Comparison of ENCODE assay signal across 8 cellular contexts in the genomic region with DNA sequence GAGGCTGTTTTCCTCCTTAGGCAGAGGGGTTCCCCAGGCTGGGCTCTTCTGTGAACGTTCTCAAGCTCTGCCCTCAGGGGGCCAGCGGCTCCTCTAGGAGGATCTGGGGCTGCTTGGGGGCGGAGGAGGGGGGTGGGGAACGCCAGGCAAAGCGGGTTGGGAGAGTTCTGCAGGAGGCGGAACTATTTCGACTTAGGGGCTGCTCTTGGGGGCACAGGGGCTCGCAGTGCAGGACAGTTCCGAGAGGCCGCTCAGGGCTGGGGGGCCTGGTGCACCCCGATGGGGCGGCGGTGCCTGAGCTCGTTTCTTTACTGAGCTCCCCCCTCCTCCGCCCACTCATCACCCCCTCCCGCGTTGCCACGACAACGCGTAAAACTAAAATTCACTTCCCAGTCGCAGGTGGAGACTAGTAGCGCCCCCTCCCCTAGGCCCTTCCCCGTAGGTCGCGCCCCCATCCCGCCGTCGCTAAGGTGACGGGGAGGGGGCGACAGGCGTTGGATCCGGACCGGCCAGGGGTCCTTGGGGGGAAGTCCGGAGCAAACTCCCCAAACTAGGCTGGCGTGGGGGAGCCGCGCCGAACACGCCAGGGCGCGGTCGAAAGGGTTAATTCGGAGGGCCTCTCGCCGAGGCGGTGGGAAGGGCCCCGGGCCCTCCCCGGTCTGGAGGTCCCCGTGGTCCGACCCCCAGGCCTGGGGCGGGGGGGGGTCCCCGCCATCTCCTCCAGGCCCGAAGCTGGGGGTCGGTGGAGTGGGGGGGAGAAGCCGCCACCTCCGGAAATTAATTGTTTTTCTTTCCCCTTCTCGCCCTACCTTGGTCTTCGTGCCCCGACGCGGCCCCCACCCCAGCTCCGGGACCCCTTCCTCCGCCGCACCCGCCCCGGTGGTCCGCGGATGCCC. TPM values are rescaled to one million over a fixed set of nuclear protein-coding genes. Genes with fewer than 3 reads are reported as not detected.
DNase-seq lines count a peak whose midpoint lies in the region; ATAC-seq lines count a peak whose summit lies in the region.

No MANE protein-coding gene starts in this region.

- peaks cover 60% of the 10 kb centered on the region for H3K27me3 Mint-ChIP-seq in central memory CD8-positive, alpha-beta T cell

- peak; percentile 26 for DNase-seq in stimulated activated CD4-positive, alpha-beta T cell treated with anti-CD3 and anti-CD28 coated beads, Interleukin-2, amount 100 ng/mL, for 4 hours (ENCODE audit: low read depth)
- no peak for DNase-seq in stimulated activated CD4-positive, alpha-beta T cell treated with anti-CD3 and anti-CD28 coated beads, Interleukin-2, amount 100 ng/mL, for 48 hours
- DNase-seq in central memory CD8-positive, alpha-beta T cell (ENCODE audit: low spot score in 2 of 2), result no peak
- DNase-seq in COLO829 (ENCODE audit: low spot score) (no peak), kidney tubule cell (ENCODE audit: low spot score) (no peak), NOMO-1 treated with dmso at 0.1 percent for 144 hours (lab: John Stamatoyannopoulos, UW; ENCODE audit: unreplicated experiment) (no peak)

- no peak for ATAC-seq in central memory CD8-positive, alpha-beta T cell (replicated peaks; ENCODE audit: extremely low read depth, poor library complexity, severe bottlenecking)

- H3K27ac ChIP-seq in mesodermal cell (ENCODE audit: low read depth, low read length, severe bottlenecking) (no peak overlapping the region), urinary bladder (ENCODE audit: low read depth) (peak overlapping the region; percentile 15)

- H3K4me3 Mint-ChIP-seq in central memory CD8-positive, alpha-beta T cell, result peak overlapping the region; percentile 71

- WGBS in mesodermal cell (ENCODE audit: insufficient coverage in 2 of 2), 2 experiments, result 8 to 10% methylated on average over 29 to 33 of the region's 68 CpGs
- 2% methylated on average over 68 of the region's 68 CpGs for WGBS in urinary bladder

- peaks cover 16% of the 10 kb centered on the region for H3K36me3 ChIP-seq in mesodermal cell (ENCODE audit: control insufficient read depth, insufficient read depth, low read length)
- H3K36me3 ChIP-seq in urinary bladder (ENCODE audit: insufficient read depth), result no peaks in the 10 kb centered on the region

- no peaks in the 10 kb centered on the region for H3K9me3 ChIP-seq in mesodermal cell (ENCODE audit: control insufficient read depth, low read length)

- no peak overlapping the region for H3K27ac Mint-ChIP-seq in central memory CD8-positive, alpha-beta T cell (ENCODE audit: low read depth)

- H3K4me1 ChIP-seq in mesodermal cell (ENCODE audit: control insufficient read depth, insufficient read depth, low read length, poor library complexity, severe bottlenecking), result peaks cover 8% of the 10 kb centered on the region
- H3K4me1 ChIP-seq in urinary bladder (ENCODE audit: insufficient read depth), result no peaks in the 10 kb centered on the region

- H3K9me3 Mint-ChIP-seq in central memory CD8-positive, alpha-beta T cell, result no peaks in the 10 kb centered on the region

- peaks cover 9% of the 10 kb centered on the region for H3K4me1 Mint-ChIP-seq in central memory CD8-positive, alpha-beta T cell

- H3K4me3 ChIP-seq in mesodermal cell (ENCODE audit: extremely low read depth, insufficient read depth, low read length, poor library complexity, severe bottlenecking), result peak overlapping the region; percentile 46
- H3K4me3 ChIP-seq in urinary bladder (ENCODE audit: low read depth, low read length), result peak overlapping the region; percentile 59

- no peaks in the 10 kb centered on the region for H3K36me3 Mint-ChIP-seq in central memory CD8-positive, alpha-beta T cell (ENCODE audit: insufficient read depth)

RNA-seq across cellular contexts. Expression of a gene that starts 0.9 kb away (rescaled TPM):
- 25.5 TPM for polyA plus RNA-seq in mesodermal cell (2013, experiment 1 of 2)
- 17.5 TPM for polyA plus RNA-seq in mesodermal cell (2013, experiment 2 of 2)
- total RNA-seq in urinary bladder, result 8.1 TPM
- 18.5 TPM for polyA plus RNA-seq in urinary bladder

RNA-seq across cellular contexts. Expression of a gene that starts 45.5 kb away (rescaled TPM):
- polyA plus RNA-seq in mesodermal cell (2013, experiment 1 of 2), result 28.3 TPM
- polyA plus RNA-seq in mesodermal cell (2013, experiment 2 of 2), result 25.1 TPM
- total RNA-seq in urinary bladder, result 8.7 TPM
- polyA plus RNA-seq in urinary bladder, result 36.3 TPM
